Comparison of ENCODE assay signal across 3 cellular contexts in genomic region chr1:1903224-1903623, GRCh38.
TF ChIP-seq lines count a peak whose summit lies in the region.

No MANE protein-coding gene starts in this region.

TF ChIP-seq in SK-N-SH treated with all-trans-retinoic acid at 6 μM for 48 hours, 23 proteins besides CTCF, POLR2A, EP300 and RAD21:
- TF ChIP-seq ZNF8 (CRISPR knock-in tag; IDR thresholded peaks at IDR 0.05): peak; percentile 92
- no peak for TF ChIP-seq BACH2 (CRISPR knock-in tag; IDR thresholded peaks at IDR 0.05; ENCODE audit: borderline replicate concordance)
TF ChIP-seq in SK-N-SH treated with all-trans-retinoic acid at 6 μM for 48 hours: peak in this region for 1.

TF ChIP-seq in SK-N-SH, 30 proteins besides CTCF, POLR2A, EP300 and RAD21:
- TF ChIP-seq YY1 (IDR thresholded peaks at IDR 0.05; ENCODE audit: low read depth) (no peak), FOXM1 (IDR thresholded peaks at IDR 0.05; ENCODE audit: low read depth) (no peak), TAF1 (IDR thresholded peaks at IDR 0.05; ENCODE audit: borderline replicate concordance, low read depth, low read length) (no peak)

TF ChIP-seq in H1, 55 proteins besides CTCF, POLR2A, EP300 and RAD21:
- TF ChIP-seq CEBPB (IDR thresholded peaks at IDR 0.05; ENCODE audit: low read depth, low read length): no peak
- TF ChIP-seq YY1 (IDR thresholded peaks at IDR 0.05; ENCODE audit: low read depth, low read length): no peak
- no peak for TF ChIP-seq KDM1A (IDR thresholded peaks at IDR 0.05; ENCODE audit: borderline replicate concordance, low read length)
- TF ChIP-seq MAX (IDR thresholded peaks at IDR 0.05): no peak
- TF ChIP-seq SAP30 (IDR thresholded peaks at IDR 0.05; ENCODE audit: insufficient read depth, insufficient replicate concordance, low read length): no peak
- TF ChIP-seq CHD1 (IDR thresholded peaks at IDR 0.05; ENCODE audit: low read depth, low read length): no peak
- no peak for TF ChIP-seq USF2 (IDR thresholded peaks at IDR 0.05; ENCODE audit: low read length)
- TF ChIP-seq HDAC6 (IDR thresholded peaks at IDR 0.05; ENCODE audit: low read depth, low read length): no peak
- TF ChIP-seq, protein P1, sequence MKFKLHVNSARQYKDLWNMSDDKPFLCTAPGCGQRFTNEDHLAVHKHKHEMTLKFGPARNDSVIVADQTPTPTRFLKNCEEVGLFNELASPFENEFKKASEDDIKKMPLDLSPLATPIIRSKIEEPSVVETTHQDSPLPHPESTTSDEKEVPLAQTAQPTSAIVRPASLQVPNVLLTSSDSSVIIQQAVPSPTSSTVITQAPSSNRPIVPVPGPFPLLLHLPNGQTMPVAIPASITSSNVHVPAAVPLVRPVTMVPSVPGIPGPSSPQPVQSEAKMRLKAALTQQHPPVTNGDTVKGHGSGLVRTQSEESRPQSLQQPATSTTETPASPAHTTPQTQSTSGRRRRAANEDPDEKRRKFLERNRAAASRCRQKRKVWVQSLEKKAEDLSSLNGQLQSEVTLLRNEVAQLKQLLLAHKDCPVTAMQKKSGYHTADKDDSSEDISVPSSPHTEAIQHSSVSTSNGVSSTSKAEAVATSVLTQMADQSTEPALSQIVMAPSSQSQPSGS (IDR thresholded peaks at IDR 0.05; ENCODE audit: low read length): no peak
- TF ChIP-seq GTF2F1 (IDR thresholded peaks at IDR 0.05; ENCODE audit: borderline replicate concordance, low read depth, low read length): no peak
- no peak for TF ChIP-seq TBP (IDR thresholded peaks at IDR 0.05; ENCODE audit: low read depth, low read length)
- TF ChIP-seq PHF8 (conservative IDR thresholded peaks at IDR 0.05; ENCODE audit: low read depth, low read length): no peak
- TF ChIP-seq CHD2 (IDR thresholded peaks at IDR 0.05; ENCODE audit: low read length): no peak
- TF ChIP-seq, protein P2, sequence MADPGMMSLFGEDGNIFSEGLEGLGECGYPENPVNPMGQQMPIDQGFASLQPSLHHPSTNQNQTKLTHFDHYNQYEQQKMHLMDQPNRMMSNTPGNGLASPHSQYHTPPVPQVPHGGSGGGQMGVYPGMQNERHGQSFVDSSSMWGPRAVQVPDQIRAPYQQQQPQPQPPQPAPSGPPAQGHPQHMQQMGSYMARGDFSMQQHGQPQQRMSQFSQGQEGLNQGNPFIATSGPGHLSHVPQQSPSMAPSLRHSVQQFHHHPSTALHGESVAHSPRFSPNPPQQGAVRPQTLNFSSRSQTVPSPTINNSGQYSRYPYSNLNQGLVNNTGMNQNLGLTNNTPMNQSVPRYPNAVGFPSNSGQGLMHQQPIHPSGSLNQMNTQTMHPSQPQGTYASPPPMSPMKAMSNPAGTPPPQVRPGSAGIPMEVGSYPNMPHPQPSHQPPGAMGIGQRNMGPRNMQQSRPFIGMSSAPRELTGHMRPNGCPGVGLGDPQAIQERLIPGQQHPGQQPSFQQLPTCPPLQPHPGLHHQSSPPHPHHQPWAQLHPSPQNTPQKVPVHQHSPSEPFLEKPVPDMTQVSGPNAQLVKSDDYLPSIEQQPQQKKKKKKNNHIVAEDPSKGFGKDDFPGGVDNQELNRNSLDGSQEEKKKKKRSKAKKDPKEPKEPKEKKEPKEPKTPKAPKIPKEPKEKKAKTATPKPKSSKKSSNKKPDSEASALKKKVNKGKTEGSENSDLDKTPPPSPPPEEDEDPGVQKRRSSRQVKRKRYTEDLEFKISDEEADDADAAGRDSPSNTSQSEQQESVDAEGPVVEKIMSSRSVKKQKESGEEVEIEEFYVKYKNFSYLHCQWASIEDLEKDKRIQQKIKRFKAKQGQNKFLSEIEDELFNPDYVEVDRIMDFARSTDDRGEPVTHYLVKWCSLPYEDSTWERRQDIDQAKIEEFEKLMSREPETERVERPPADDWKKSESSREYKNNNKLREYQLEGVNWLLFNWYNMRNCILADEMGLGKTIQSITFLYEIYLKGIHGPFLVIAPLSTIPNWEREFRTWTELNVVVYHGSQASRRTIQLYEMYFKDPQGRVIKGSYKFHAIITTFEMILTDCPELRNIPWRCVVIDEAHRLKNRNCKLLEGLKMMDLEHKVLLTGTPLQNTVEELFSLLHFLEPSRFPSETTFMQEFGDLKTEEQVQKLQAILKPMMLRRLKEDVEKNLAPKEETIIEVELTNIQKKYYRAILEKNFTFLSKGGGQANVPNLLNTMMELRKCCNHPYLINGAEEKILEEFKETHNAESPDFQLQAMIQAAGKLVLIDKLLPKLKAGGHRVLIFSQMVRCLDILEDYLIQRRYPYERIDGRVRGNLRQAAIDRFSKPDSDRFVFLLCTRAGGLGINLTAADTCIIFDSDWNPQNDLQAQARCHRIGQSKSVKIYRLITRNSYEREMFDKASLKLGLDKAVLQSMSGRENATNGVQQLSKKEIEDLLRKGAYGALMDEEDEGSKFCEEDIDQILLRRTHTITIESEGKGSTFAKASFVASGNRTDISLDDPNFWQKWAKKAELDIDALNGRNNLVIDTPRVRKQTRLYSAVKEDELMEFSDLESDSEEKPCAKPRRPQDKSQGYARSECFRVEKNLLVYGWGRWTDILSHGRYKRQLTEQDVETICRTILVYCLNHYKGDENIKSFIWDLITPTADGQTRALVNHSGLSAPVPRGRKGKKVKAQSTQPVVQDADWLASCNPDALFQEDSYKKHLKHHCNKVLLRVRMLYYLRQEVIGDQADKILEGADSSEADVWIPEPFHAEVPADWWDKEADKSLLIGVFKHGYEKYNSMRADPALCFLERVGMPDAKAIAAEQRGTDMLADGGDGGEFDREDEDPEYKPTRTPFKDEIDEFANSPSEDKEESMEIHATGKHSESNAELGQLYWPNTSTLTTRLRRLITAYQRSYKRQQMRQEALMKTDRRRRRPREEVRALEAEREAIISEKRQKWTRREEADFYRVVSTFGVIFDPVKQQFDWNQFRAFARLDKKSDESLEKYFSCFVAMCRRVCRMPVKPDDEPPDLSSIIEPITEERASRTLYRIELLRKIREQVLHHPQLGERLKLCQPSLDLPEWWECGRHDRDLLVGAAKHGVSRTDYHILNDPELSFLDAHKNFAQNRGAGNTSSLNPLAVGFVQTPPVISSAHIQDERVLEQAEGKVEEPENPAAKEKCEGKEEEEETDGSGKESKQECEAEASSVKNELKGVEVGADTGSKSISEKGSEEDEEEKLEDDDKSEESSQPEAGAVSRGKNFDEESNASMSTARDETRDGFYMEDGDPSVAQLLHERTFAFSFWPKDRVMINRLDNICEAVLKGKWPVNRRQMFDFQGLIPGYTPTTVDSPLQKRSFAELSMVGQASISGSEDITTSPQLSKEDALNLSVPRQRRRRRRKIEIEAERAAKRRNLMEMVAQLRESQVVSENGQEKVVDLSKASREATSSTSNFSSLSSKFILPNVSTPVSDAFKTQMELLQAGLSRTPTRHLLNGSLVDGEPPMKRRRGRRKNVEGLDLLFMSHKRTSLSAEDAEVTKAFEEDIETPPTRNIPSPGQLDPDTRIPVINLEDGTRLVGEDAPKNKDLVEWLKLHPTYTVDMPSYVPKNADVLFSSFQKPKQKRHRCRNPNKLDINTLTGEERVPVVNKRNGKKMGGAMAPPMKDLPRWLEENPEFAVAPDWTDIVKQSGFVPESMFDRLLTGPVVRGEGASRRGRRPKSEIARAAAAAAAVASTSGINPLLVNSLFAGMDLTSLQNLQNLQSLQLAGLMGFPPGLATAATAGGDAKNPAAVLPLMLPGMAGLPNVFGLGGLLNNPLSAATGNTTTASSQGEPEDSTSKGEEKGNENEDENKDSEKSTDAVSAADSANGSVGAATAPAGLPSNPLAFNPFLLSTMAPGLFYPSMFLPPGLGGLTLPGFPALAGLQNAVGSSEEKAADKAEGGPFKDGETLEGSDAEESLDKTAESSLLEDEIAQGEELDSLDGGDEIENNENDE (IDR thresholded peaks at IDR 0.05; ENCODE audit: insufficient replicate concordance, low read length): no peak
- TF ChIP-seq SIRT6 (IDR thresholded peaks at IDR 0.05; ENCODE audit: low read length): no peak
